Comparison of ENCODE assay signal across 7 cellular contexts in genomic region chr19:38003427-38004099, GRCh38.
DNase-seq lines count a peak whose midpoint lies in the region; ATAC-seq lines count a peak whose summit lies in the region.

No MANE protein-coding gene starts in this region.

- WGBS in esophagus, 2 donors, result 5 to 13% methylated on average over 19 of the region's 19 CpGs

- H3K4me3 Mint-ChIP-seq in naive thymus-derived CD8-positive, alpha-beta T cell, result no peak overlapping the region

- H3K36me3 Mint-ChIP-seq in naive thymus-derived CD8-positive, alpha-beta T cell, result peaks cover 0 to 6% (median 0%) of the 10 kb centered on the region in 3 donors

- POLR2A ChIA-PET in naive thymus-derived CD8-positive, alpha-beta T cell (lab: Charles Lee), result interaction anchor here (0.6 kb wide), 1 partner anchor 1950 kb away, joined by 7 read pairs; no protein-coding TSS in a partner anchor

- H3K9ac ChIP-seq in mucosa of rectum (ENCODE audit: low read depth in 1 of 2, low read length in 2 of 2), result peak overlapping the region; percentile 60 to 68

- H3K4me1 ChIP-seq in esophagus (ENCODE audit: control insufficient read depth in 2 of 2, insufficient read depth in 2 of 2, low read length in 1 of 2) (peaks cover 0 to 4% of the 10 kb centered on the region in 2 donors), mucosa of rectum (ENCODE audit: control insufficient read depth in 2 of 2, insufficient read depth in 2 of 2, low read length in 2 of 2) (peaks cover 0 to 10% of the 10 kb centered on the region in 2 donors)

- no peaks in the 10 kb centered on the region for H3K27me3 Mint-ChIP-seq in naive thymus-derived CD8-positive, alpha-beta T cell

- H3K9me3 Mint-ChIP-seq in naive thymus-derived CD8-positive, alpha-beta T cell, result no peaks in the 10 kb centered on the region

- H3K36me3 ChIP-seq in esophagus (ENCODE audit: control insufficient read depth in 2 of 2, insufficient read depth in 2 of 2, low read length in 1 of 2) (no peaks in the 10 kb centered on the region), mucosa of rectum (ENCODE audit: control insufficient read depth in 2 of 2, insufficient read depth in 2 of 2, low read length in 2 of 2) (peaks cover under 1% of the 10 kb centered on the region in 2 donors)

- peak; percentile 84 for DNase-seq in GM04504 (ENCODE audit: low read depth)
- peak; percentile 88 for DNase-seq in NCI-H1092 treated with DMSO at 0.1 percent for 48 hours (lab: John Stamatoyannopoulos, UW)
- DNase-seq in T1000 (lab: John Stamatoyannopoulos, UW), result peak; percentile 74
- peak; percentile 77 for DNase-seq in ureter (ENCODE audit: low spot score)
- no peak for DNase-seq in naive thymus-derived CD8-positive, alpha-beta T cell

- no peaks in the 10 kb centered on the region for H3K9me3 ChIP-seq in esophagus (ENCODE audit: control insufficient read depth in 2 of 2, insufficient read depth in 1 of 2, low read depth in 1 of 2, low read length in 1 of 2)
- no peaks in the 10 kb centered on the region for H3K9me3 ChIP-seq in mucosa of rectum (ENCODE audit: control insufficient read depth in 2 of 2, low read length in 2 of 2)

- H3K27ac ChIP-seq in esophagus (ENCODE audit: low read depth in 2 of 2, low read length in 1 of 2) (peak overlapping the region; percentile 90 to 95), mucosa of rectum (ENCODE audit: low read depth in 2 of 2, low read length in 2 of 2) (peak overlapping the region; percentile 46 to 70)

- ATAC-seq in naive thymus-derived CD8-positive, alpha-beta T cell, result no peak

- peaks cover 13 to 55% (median 24%) of the 10 kb centered on the region in 4 donors for H3K4me1 Mint-ChIP-seq in naive thymus-derived CD8-positive, alpha-beta T cell

- no peaks in the 10 kb centered on the region for H3K27me3 ChIP-seq in esophagus (ENCODE audit: control insufficient read depth in 1 of 2, insufficient read depth in 2 of 2, low read length in 2 of 2)
- H3K27me3 ChIP-seq in mucosa of rectum (ENCODE audit: control insufficient read depth in 2 of 2, insufficient read depth in 2 of 2, low read length in 2 of 2), result no peaks in the 10 kb centered on the region

- H3K4me3 ChIP-seq in esophagus (ENCODE audit: low read depth in 1 of 2, low read length in 2 of 2), result peak overlapping the region; percentile 32 to 54
- peak overlapping the region; percentile 51 to 74 for H3K4me3 ChIP-seq in mucosa of rectum (ENCODE audit: low read length in 2 of 2)

- H3K27ac Mint-ChIP-seq in naive thymus-derived CD8-positive, alpha-beta T cell, result no peak overlapping the region

Comparison
In these comparisons a context has a peak if more than half of its experiments do, and no peak if none do; other contexts are left out.
1. DNase-seq: peak in GM04504 (single experiment), NCI-H1092 treated with DMSO at 0.1 percent for 48 hours (single experiment), T1000 (single experiment) and ureter (single experiment); none in naive thymus-derived CD8-positive, alpha-beta T cell (0 of 10).